Comparison of ENCODE assay signal across 9 cellular contexts in genomic region chr9:134329886-134330285, GRCh38. TPM values are rescaled to one million over a fixed set of nuclear protein-coding genes. Genes with fewer than 3 reads are reported as not detected.
DNase-seq lines count a peak whose midpoint lies in the region; ATAC-seq, FAIRE-seq and TF ChIP-seq lines count a peak whose summit lies in the region.
"Had no signal": no experiment of that assay in that cellular context is flagged by ENCODE, and none has a peak within 500 bp of the region (broad histone marks: within the 10 kb centered on the region; RNA-seq: fewer than 3 reads in every experiment).

No MANE protein-coding gene starts in this region.

- H3K4me3 Mint-ChIP-seq in nephron progenitor cell: peak overlapping the region; percentile 5

- DNase-seq in RWPE1 (ENCODE audit: low spot score) (peak; percentile 52), fibroblast of gingiva (ENCODE audit: low read depth) (peak; percentile 25), nephron progenitor cell (no peak), upper lobe of left lung (peak; percentile 43 to 54), HTR-8/SVneo (ENCODE audit: insufficient read length, low spot score) (no peak), NCI-H1092 (lab: John Stamatoyannopoulos, UW) (no peak)
- no peak for DNase-seq in activated naive CD4-positive, alpha-beta T cell treated with anti-CD3 and anti-CD28 coated beads, Interleukin-2, amount 50 U/mL, for 16 hours
- DNase-seq: mesendoderm had no signal

- peaks cover 2% of the 10 kb centered on the region for H3K27me3 Mint-ChIP-seq in nephron progenitor cell (ENCODE audit: low read depth, poor library complexity)

- no peak overlapping the region for H3K27ac Mint-ChIP-seq in nephron progenitor cell

- no peaks in the 10 kb centered on the region for H3K36me3 Mint-ChIP-seq in nephron progenitor cell (ENCODE audit: low read depth)

- no peak for TF ChIP-seq EP300 in upper lobe of left lung (IDR thresholded peaks at IDR 0.05)

- H3K27me3 ChIP-seq in upper lobe of left lung: no peaks in the 10 kb centered on the region

- no peaks in the 10 kb centered on the region for H3K9me3 Mint-ChIP-seq in nephron progenitor cell

- H3K27ac ChIP-seq in RWPE1 (peak overlapping the region; percentile 99), upper lobe of left lung (peak overlapping the region; percentile 76 to 93 (median 88))

- CTCF ChIA-PET in RWPE1 (lab: Yijun Ruan, JAX): interaction anchor here (0.6 to 1.2 kb wide), 5 partner anchors 10 to 521 kb away, joined by 3 to 6 read pairs (median 3); no protein-coding TSS in a partner anchor

- POLR2A ChIA-PET in RWPE1 (lab: Yijun Ruan, JAX; ENCODE audit: low non-redundant PET): interaction anchor here (1.2 to 3.2 kb wide), 2 partner anchors 32 to 37 kb away, joined by 3 to 17 read pairs; no protein-coding TSS in a partner anchor

- TF ChIP-seq POLR2A in upper lobe of left lung (IDR thresholded peaks at IDR 0.05): no peak

- H3K36me3 ChIP-seq in upper lobe of left lung: no peaks in the 10 kb centered on the region

- H3K4me3 ChIP-seq in upper lobe of left lung: peak overlapping the region in 2 of 4 donors; percentile 82 to 83

- TF ChIP-seq CTCF in RWPE1 (conservative IDR thresholded peaks at IDR 0.05; ENCODE audit: low read depth) (no peak), nephron progenitor cell (IDR thresholded peaks at IDR 0.05) (no peak), upper lobe of left lung (IDR thresholded peaks at IDR 0.05) (no peak)

- no peaks in the 10 kb centered on the region for H3K9me3 ChIP-seq in upper lobe of left lung

- H3K4me1 Mint-ChIP-seq in nephron progenitor cell: peaks cover 53% of the 10 kb centered on the region

- H3K4me1 ChIP-seq in upper lobe of left lung: peaks cover 68 to 86% (median 71%) of the 10 kb centered on the region in 4 donors

- FAIRE-seq in HTR-8/SVneo (lab: Jason Lieb, UNC): no peak

- 20 to 42% methylated on average over 1 to 4 of the region's 5 CpGs for WGBS in upper lobe of left lung, 2 donors

- ATAC-seq in upper lobe of left lung (ENCODE audit: low FRiP score in 2 of 2): no peak
- ATAC-seq in HG02870 (IDR thresholded peaks at IDR 0.05; ENCODE audit: unreplicated experiment): no peak

RNA-seq across cellular contexts. Expression of gene RXRA, which starts 3.6 kb away (rescaled TPM):
- total RNA-seq in upper lobe of left lung: 10 to 100 TPM; 43.8 to 92.7 (median 74.1) TPM

Comparison
In these comparisons a context has a peak if more than half of its experiments do, and no peak if none do; other contexts are left out.
1. DNase-seq: peak in RWPE1 (single experiment), fibroblast of gingiva (single experiment) and upper lobe of left lung (2 of 2); none in nephron progenitor cell (single experiment), HTR-8/SVneo (single experiment), activated naive CD4-positive, alpha-beta T cell treated with anti-CD3 and anti-CD28 coated beads, Interleukin-2, amount 50 U/mL, for 16 hours (single experiment) and NCI-H1092 (single experiment).